9 cellular contexts compared by ENCODE assay signal in the genomic region with DNA sequence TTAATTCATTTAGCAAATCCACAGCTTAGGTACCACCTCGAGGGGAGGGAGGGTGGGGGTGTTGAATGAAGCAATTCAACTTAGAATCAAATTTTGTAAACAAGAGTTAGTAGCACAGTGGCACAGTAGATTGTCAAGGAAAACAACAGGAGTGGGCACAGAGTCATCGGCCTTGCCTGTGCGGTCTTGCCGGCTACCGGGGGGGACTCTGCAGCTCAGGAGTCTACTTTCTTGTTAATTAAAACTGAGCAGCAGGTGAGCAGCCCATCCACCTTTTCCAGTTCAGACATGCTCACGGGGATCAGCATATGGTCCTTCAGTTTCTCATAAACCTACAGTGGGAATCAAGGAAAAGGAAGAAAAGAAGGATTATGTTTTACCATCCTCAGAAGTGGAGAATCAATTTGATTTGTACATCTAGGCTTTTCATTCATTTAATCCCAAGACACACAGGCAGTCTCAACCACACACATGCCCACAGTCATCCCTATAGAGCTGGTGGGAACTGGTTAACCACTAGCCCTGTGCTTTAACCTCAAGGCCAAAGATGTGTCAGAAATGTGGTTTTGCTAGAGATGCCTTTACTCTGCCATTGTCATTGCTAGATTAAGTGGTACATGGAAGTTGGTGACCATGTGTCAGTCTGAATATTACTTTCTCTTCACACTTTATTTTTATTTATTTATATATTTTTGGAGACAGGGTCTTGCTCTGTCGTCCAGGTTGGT. TPM values are rescaled to one million over a fixed set of nuclear protein-coding genes. Genes with fewer than 3 reads are reported as not detected.
DNase-seq lines count a peak whose midpoint lies in the region; ATAC-seq and TF ChIP-seq lines count a peak whose summit lies in the region.
"Had no signal": no experiment of that assay in that cellular context is flagged by ENCODE, and none has a peak within 500 bp of the region (broad histone marks: within the 10 kb centered on the region; RNA-seq: fewer than 3 reads in every experiment).

No MANE protein-coding gene starts in this region.

- TF ChIP-seq CTCF in chondrocyte (IDR thresholded peaks at IDR 0.05) (no peak), GM10266 (IDR thresholded peaks at IDR 0.05; ENCODE audit: control insufficient read depth, insufficient read depth, low read depth, missing control alignments) (no peak)

- peak; percentile 82 for DNase-seq in A172 (ENCODE audit: low spot score)
- DNase-seq in KG1 (lab: John Stamatoyannopoulos, UW) = peak; percentile 13
- DNase-seq in chondrocyte (ENCODE audit: low spot score) = no peak
- no peak for DNase-seq in GM10266 (ENCODE audit: extremely low spot score)
- no peak for DNase-seq in NOMO-1 (lab: John Stamatoyannopoulos, UW; ENCODE audit: unreplicated experiment in 2 of 2)
- DNase-seq in RPMI8226 = no peak

- no peaks in the 10 kb centered on the region for H3K27me3 Mint-ChIP-seq in chondrocyte (ENCODE audit: low read depth)

- H3K9me3 Mint-ChIP-seq in chondrocyte (ENCODE audit: low read depth) = no peaks in the 10 kb centered on the region

- peak; percentile 59 for ATAC-seq in GM19372 (IDR thresholded peaks at IDR 0.05; ENCODE audit: low read depth, unreplicated experiment)
- ATAC-seq in GM19328 (IDR thresholded peaks at IDR 0.05; ENCODE audit: unreplicated experiment) = no peak

- H3K4me1 Mint-ChIP-seq in chondrocyte (ENCODE audit: low read depth) = peaks cover 81% of the 10 kb centered on the region

- H3K4me3 Mint-ChIP-seq in chondrocyte (ENCODE audit: unreplicated experiment) = no peak overlapping the region
- H3K4me3 Mint-ChIP-seq: activated naive CD8-positive, alpha-beta T cell had no signal

- peak overlapping the region; percentile 90 for H3K27ac Mint-ChIP-seq in chondrocyte (ENCODE audit: unreplicated experiment)
- H3K27ac Mint-ChIP-seq: activated naive CD8-positive, alpha-beta T cell had no signal

- H3K36me3 Mint-ChIP-seq in chondrocyte (ENCODE audit: low read depth) = peaks cover 44% of the 10 kb centered on the region
- H3K36me3 Mint-ChIP-seq: activated naive CD8-positive, alpha-beta T cell had no signal

RNA-seq across cellular contexts. Expression of a gene that starts 45.0 kb away (rescaled TPM):
- 14.5 and 15.1 TPM in 2 replicates for total RNA-seq in A172 (2014; rRNA removed; shearing (Covaris generic))
- total RNA-seq in chondrocyte = 21.9 to 26.5 TPM (median 24.9 TPM) in 3 replicates

Comparison
In these comparisons a context has a peak if more than half of its experiments do, and no peak if none do; other contexts are left out.
1. DNase-seq: peak in A172 (single experiment) and KG1 (single experiment); none in chondrocyte (single experiment), GM10266 (single experiment), NOMO-1 (0 of 2) and RPMI8226 (single experiment).